Comparison of ENCODE assay signal across 8 cellular contexts in genomic region chrX:12975670-12975965, GRCh38. TPM values are rescaled to one million over a fixed set of nuclear protein-coding genes. Genes with fewer than 3 reads are reported as not detected.
DNase-seq lines count a peak whose midpoint lies in the region; ATAC-seq and TF ChIP-seq lines count a peak whose summit lies in the region.

No MANE protein-coding gene starts in this region.

- H3K27ac Mint-ChIP-seq in activated T-helper 1 cell treated with anti-CD3 and anti-CD28 coated beads, Interleukin-12 subunit alpha, Interleukin-12 subunit beta, Interleukin-2, Interleukin-4 antibody, amounts not matched to agents 30 ng/mL and 10 ng/mL and 1 ng/mL, durations not matched to agents 14 hours and 24 hours and 36 hours, result peak overlapping the region; percentile 98
- H3K27ac Mint-ChIP-seq in stimulated activated effector memory CD8-positive, alpha-beta T cell treated with anti-CD3 and anti-CD28 coated beads, Interleukin-12 subunit alpha, Interleukin-12 subunit beta, amount 100 ng/mL, for 72 hours, result peak overlapping the region; percentile 98

- peaks cover 57% of the 10 kb centered on the region for H3F3A ChIP-seq in SK-N-SH (replicated peaks; ENCODE audit: insufficient read depth)

- H3K36me3 ChIP-seq in SK-N-SH (replicated peaks in 1 of 2; ENCODE audit: control insufficient read depth in 1 of 2, insufficient read depth in 2 of 2, low read length in 1 of 2), result peaks cover 6 to 25% of the 10 kb centered on the region in 2 experiments
- H3K36me3 ChIP-seq in iPS DF 6.9 (ENCODE audit: control insufficient read depth, insufficient read depth, low read length), result no peaks in the 10 kb centered on the region

- no peak for TF ChIP-seq CTCF in SK-N-SH (IDR thresholded peaks at IDR 0.05)

- POLR2A ChIA-PET in SK-N-SH (lab: Yijun Ruan, JAX), result interaction anchor here (0.9 to 1.6 kb wide), 2 partner anchors 29 to 439 kb away, joined by 3 read pairs; no protein-coding TSS in a partner anchor

- no peak for TF ChIP-seq RAD21 in SK-N-SH (IDR thresholded peaks at IDR 0.05; ENCODE audit: low read length)

- intact Hi-C loops in activated T-helper 1 cell treated with anti-CD3 and anti-CD28 coated beads, Interleukin-12 subunit alpha, Interleukin-12 subunit beta, Interleukin-2, Interleukin-4 antibody, amounts not matched to agents 30 ng/mL and 10 ng/mL and 1 ng/mL, durations not matched to agents 14 hours and 24 hours and 36 hours (cut with micrococcal nuclease), result loop anchor here (1.0 to 10.0 kb wide), 6 partner anchors 9 to 1049 kb away; partner anchors contain the start of genes GEMIN8, OFD1 and TRAPPC2

- H3K27me3 ChIP-seq in SK-N-SH (ENCODE audit: insufficient read depth), result no peaks in the 10 kb centered on the region
- H3K27me3 ChIP-seq in iPS DF 6.9 (ENCODE audit: control insufficient read depth, insufficient read depth, low read length), result no peaks in the 10 kb centered on the region

- peak overlapping the region; percentile 100 for H3K9ac ChIP-seq in SK-N-SH

- peaks cover 44% of the 10 kb centered on the region for H3K4me1 Mint-ChIP-seq in activated T-helper 1 cell treated with anti-CD3 and anti-CD28 coated beads, Interleukin-12 subunit alpha, Interleukin-12 subunit beta, Interleukin-2, Interleukin-4 antibody, amounts not matched to agents 30 ng/mL and 10 ng/mL and 1 ng/mL, durations not matched to agents 14 hours and 24 hours and 36 hours (ENCODE audit: low read depth)
- peaks cover 30% of the 10 kb centered on the region for H3K4me1 Mint-ChIP-seq in stimulated activated effector memory CD8-positive, alpha-beta T cell treated with anti-CD3 and anti-CD28 coated beads, Interleukin-12 subunit alpha, Interleukin-12 subunit beta, amount 100 ng/mL, for 72 hours

- H3K4me3 Mint-ChIP-seq in activated T-helper 1 cell treated with anti-CD3 and anti-CD28 coated beads, Interleukin-12 subunit alpha, Interleukin-12 subunit beta, Interleukin-2, Interleukin-4 antibody, amounts not matched to agents 30 ng/mL and 10 ng/mL and 1 ng/mL, durations not matched to agents 14 hours and 24 hours and 36 hours, result peak overlapping the region; percentile 97
- H3K4me3 Mint-ChIP-seq in stimulated activated effector memory CD8-positive, alpha-beta T cell treated with anti-CD3 and anti-CD28 coated beads, Interleukin-12 subunit alpha, Interleukin-12 subunit beta, amount 100 ng/mL, for 72 hours, result peak overlapping the region; percentile 87

- WGBS in SK-N-SH (ENCODE audit: low lambda C conversion rate), result 3% methylated on average over 18 of the region's 26 CpGs
- WGBS in iPS DF 6.9 (ENCODE audit: insufficient coverage, insufficient read length), result no CpG with 5 or more reads among the region's 26 CpGs

- H3K27ac ChIP-seq in SK-N-SH (ENCODE audit: low read depth in 2 of 2, low read length in 1 of 2) (peak overlapping the region; percentile 94 to 98), iPS DF 6.9 (ENCODE audit: low read length) (no peak overlapping the region)

- CTCF ChIA-PET in SK-N-SH (lab: Yijun Ruan, JAX), result interaction anchor here (0.9 to 2.1 kb wide), 4 partner anchors 18 to 512 kb away, joined by 3 to 9 read pairs (median 6); no protein-coding TSS in a partner anchor

- no peaks in the 10 kb centered on the region for H3K27me3 Mint-ChIP-seq in activated T-helper 1 cell treated with anti-CD3 and anti-CD28 coated beads, Interleukin-12 subunit alpha, Interleukin-12 subunit beta, Interleukin-2, Interleukin-4 antibody, amounts not matched to agents 30 ng/mL and 10 ng/mL and 1 ng/mL, durations not matched to agents 14 hours and 24 hours and 36 hours (ENCODE audit: insufficient read depth)

- DNase-seq in SK-N-SH (no peak), iPS DF 6.9 (ENCODE audit: low read depth, low spot score) (no peak), GM19238 (ENCODE audit: insufficient read length, low spot score) (no peak)
- no peak for DNase-seq in activated T-helper 1 cell treated with anti-CD3 and anti-CD28 coated beads, Interleukin-12 subunit alpha, Interleukin-12 subunit beta, Interleukin-2, Interleukin-4 antibody, amounts not matched to agents 30 ng/mL and 10 ng/mL and 1 ng/mL, durations not matched to agents 14 hours and 24 hours and 36 hours (ENCODE audit: low spot score)
- no peak for DNase-seq in stimulated activated effector memory CD8-positive, alpha-beta T cell treated with anti-CD3 and anti-CD28 coated beads, Interleukin-12 subunit alpha, Interleukin-12 subunit beta, amount 100 ng/mL, for 72 hours (ENCODE audit: low spot score in 2 of 2)

- no peaks in the 10 kb centered on the region for H3K9me3 ChIP-seq in SK-N-SH
- no peaks in the 10 kb centered on the region for H3K9me3 ChIP-seq in iPS DF 6.9 (ENCODE audit: control insufficient read depth, insufficient read depth, low read length)

- H4K20me1 ChIP-seq in SK-N-SH (ENCODE audit: insufficient read depth), result peaks cover 20% of the 10 kb centered on the region; the same call in 1 of the 2 replicates

- ATAC-seq in SK-N-SH treated with all-trans-retinoic acid at 6 μM for 48 hours (no peak), GM18511 (IDR thresholded peaks at IDR 0.05; ENCODE audit: unreplicated experiment) (no peak), GM21367 (IDR thresholded peaks at IDR 0.05; ENCODE audit: unreplicated experiment) (no peak)
- ATAC-seq in stimulated activated effector memory CD8-positive, alpha-beta T cell treated with anti-CD3 and anti-CD28 coated beads, Interleukin-12 subunit alpha, Interleukin-12 subunit beta, amount 100 ng/mL, for 72 hours, result no peak

- no peaks in the 10 kb centered on the region for H3K9me3 Mint-ChIP-seq in activated T-helper 1 cell treated with anti-CD3 and anti-CD28 coated beads, Interleukin-12 subunit alpha, Interleukin-12 subunit beta, Interleukin-2, Interleukin-4 antibody, amounts not matched to agents 30 ng/mL and 10 ng/mL and 1 ng/mL, durations not matched to agents 14 hours and 24 hours and 36 hours
- no peaks in the 10 kb centered on the region for H3K9me3 Mint-ChIP-seq in stimulated activated effector memory CD8-positive, alpha-beta T cell treated with anti-CD3 and anti-CD28 coated beads, Interleukin-12 subunit alpha, Interleukin-12 subunit beta, amount 100 ng/mL, for 72 hours

- peaks cover 46% of the 10 kb centered on the region for H3K79me2 ChIP-seq in SK-N-SH (ENCODE audit: insufficient read depth)

- peaks cover 34% of the 10 kb centered on the region for H3K36me3 Mint-ChIP-seq in activated T-helper 1 cell treated with anti-CD3 and anti-CD28 coated beads, Interleukin-12 subunit alpha, Interleukin-12 subunit beta, Interleukin-2, Interleukin-4 antibody, amounts not matched to agents 30 ng/mL and 10 ng/mL and 1 ng/mL, durations not matched to agents 14 hours and 24 hours and 36 hours (ENCODE audit: low read depth)
- peaks cover 58% of the 10 kb centered on the region for H3K36me3 Mint-ChIP-seq in stimulated activated effector memory CD8-positive, alpha-beta T cell treated with anti-CD3 and anti-CD28 coated beads, Interleukin-12 subunit alpha, Interleukin-12 subunit beta, amount 100 ng/mL, for 72 hours

- peak overlapping the region; percentile 86 for H3K4me2 ChIP-seq in SK-N-SH

- no peak for TF ChIP-seq EP300 in SK-N-SH (IDR thresholded peaks at IDR 0.05; ENCODE audit: borderline replicate concordance in 1 of 2, low read depth in 1 of 2, low read length in 1 of 2)

- H3K9me2 ChIP-seq in SK-N-SH, result no peaks in the 10 kb centered on the region

- H2AFZ ChIP-seq in SK-N-SH (ENCODE audit: low read depth), result no peak overlapping the region

- H3K4me3 ChIP-seq in SK-N-SH (ENCODE audit: low read depth in 2 of 2, low read length in 1 of 2), result peak overlapping the region; percentile 62 to 96
- peak overlapping the region; percentile 93 for H3K4me3 ChIP-seq in iPS DF 6.9 (ENCODE audit: low read length)

- H3K4me1 ChIP-seq in SK-N-SH (ENCODE audit: control insufficient read depth in 1 of 2, insufficient read depth in 2 of 2, low read depth in 1 of 2, low read length in 1 of 2) (peaks cover 0 to 12% of the 10 kb centered on the region in 2 experiments; a peak in 2 of 4 replicates), iPS DF 6.9 (ENCODE audit: control insufficient read depth, insufficient read depth, low read length) (no peaks in the 10 kb centered on the region)

TF ChIP-seq in SK-N-SH, 30 proteins besides CTCF, POLR2A, EP300 and RAD21 (continues in another document):
- TF ChIP-seq GABPA (IDR thresholded peaks at IDR 0.05; ENCODE audit: low read depth) (no peak), FOSL2 (IDR thresholded peaks at IDR 0.05; ENCODE audit: borderline replicate concordance, low read depth) (no peak), MEF2A (IDR thresholded peaks at IDR 0.05; ENCODE audit: borderline replicate concordance, low read depth) (no peak), ELF1 (IDR thresholded peaks at IDR 0.05) (peak; percentile 7; the same call in 1 of the 2 replicates)

TF ChIP-seq in SK-N-SH treated with all-trans-retinoic acid at 6 μM for 48 hours, 23 proteins besides CTCF, POLR2A, EP300 and RAD21 (continues in another document):
- TF ChIP-seq ZFP30 (CRISPR knock-in tag; IDR thresholded peaks at IDR 0.05) (no peak), CREB5 (CRISPR knock-in tag; IDR thresholded peaks at IDR 0.05; ENCODE audit: low read depth) (no peak), TOX (CRISPR knock-in tag; IDR thresholded peaks at IDR 0.05; ENCODE audit: borderline replicate concordance) (no peak), GLIS3 (CRISPR knock-in tag; IDR thresholded peaks at IDR 0.05) (no peak; the same call in 1 of the 2 replicates), SNAI2 (CRISPR knock-in tag; IDR thresholded peaks at IDR 0.05) (no peak), RARB (CRISPR knock-in tag; IDR thresholded peaks at IDR 0.05) (no peak), ESRRG (CRISPR knock-in tag; IDR thresholded peaks at IDR 0.05) (no peak), ZC3H10 (CRISPR knock-in tag; IDR thresholded peaks at IDR 0.05) (no peak), BACH2 (CRISPR knock-in tag; IDR thresholded peaks at IDR 0.05; ENCODE audit: borderline replicate concordance) (no peak), ZNF565 (CRISPR knock-in tag; conservative IDR thresholded peaks at IDR 0.05; ENCODE audit: low read depth) (no peak), ZNF8 (CRISPR knock-in tag; IDR thresholded peaks at IDR 0.05) (no peak)

RNA-seq across cellular contexts. Expression of gene TMSB4X, which starts 0.7 kb away (rescaled TPM):
- 4,830 and 10,669 TPM in 2 replicates for polyA plus RNA-seq in SK-N-SH (2012; rRNA removed)
- 11,345 and 16,426 TPM in 2 replicates for polyA plus RNA-seq in SK-N-SH (2012; cell fraction: cytosol; rRNA removed)
- polyA plus RNA-seq in SK-N-SH (2012; cell fraction: nucleus; rRNA removed), result 2,546 and 2,555 TPM in 2 replicates
- 6,544 and 6,612 TPM in 2 replicates for total RNA-seq in activated T-helper 1 cell treated with anti-CD3 and anti-CD28 coated beads, Interleukin-12 subunit alpha, Interleukin-12 subunit beta, Interleukin-2, Interleukin-4 antibody, amounts not matched to agents 30 ng/mL and 10 ng/mL and 1 ng/mL, durations not matched to agents 14 hours and 24 hours and 36 hours
